14 cellular contexts compared by ENCODE assay signal in the genomic region with DNA sequence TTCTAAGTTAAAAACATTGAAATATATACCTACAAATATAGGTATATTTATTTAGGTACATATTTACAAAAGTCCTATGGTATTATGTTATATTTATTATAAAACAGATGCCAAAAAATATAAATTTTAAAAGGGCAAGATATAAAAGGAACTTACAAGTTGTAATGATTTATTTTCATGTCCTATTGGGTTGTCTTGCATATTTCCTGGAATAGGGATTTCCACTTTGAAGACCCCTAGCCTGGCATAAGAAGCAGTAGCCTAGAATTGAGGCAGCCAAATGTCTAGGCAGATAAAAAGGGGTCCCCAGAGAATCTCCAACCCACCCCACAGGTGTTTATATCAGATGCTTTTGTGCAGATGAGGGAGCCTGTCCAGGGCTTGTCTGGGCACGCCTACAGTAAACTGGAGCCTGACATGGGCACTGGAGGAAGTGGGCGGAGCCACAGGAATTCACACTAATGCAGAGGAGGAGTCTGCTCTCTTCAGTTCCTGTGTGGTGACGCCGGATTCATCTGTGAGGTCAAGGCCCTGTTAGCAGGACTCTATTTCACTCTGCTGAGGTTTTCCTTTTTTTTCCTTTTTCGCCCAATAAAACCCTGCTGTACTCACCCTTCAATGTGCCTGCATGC.
DNase-seq lines count a peak whose midpoint lies in the region; ATAC-seq, FAIRE-seq and TF ChIP-seq lines count a peak whose summit lies in the region.
"Had no signal": no experiment of that assay in that cellular context is flagged by ENCODE, and none has a peak within 500 bp of the region (broad histone marks: within the 10 kb centered on the region; RNA-seq: fewer than 3 reads in every experiment).

No MANE protein-coding gene starts in this region.

- no peak overlapping the region for H3K9ac ChIP-seq in astrocyte (ENCODE audit: low read length)

- H3K27ac Mint-ChIP-seq in astrocyte (ENCODE audit: unreplicated experiment) (peak overlapping the region; percentile 96), type B pancreatic cell (peak overlapping the region; percentile 29)
- H3K27ac Mint-ChIP-seq: activated CD8-positive, alpha-beta memory T cell treated with anti-CD3 and anti-CD28 coated beads, Interleukin-2, amount 10 ng/mL, durations not matched to agents 7 days and 5 days had no signal

- no peak for TF ChIP-seq POLR2A in NB4 (IDR thresholded peaks at IDR 0.05; ENCODE audit: extremely low read depth, insufficient read length)

- H3K4me1 ChIP-seq in right cardiac atrium (ENCODE audit: control insufficient read depth, insufficient read depth, low read length) (no peaks in the 10 kb centered on the region), right atrium auricular region (no peaks in the 10 kb centered on the region), astrocyte (ENCODE audit: insufficient read depth, low read length) (peaks cover 10% of the 10 kb centered on the region)
- H3K4me1 ChIP-seq: BE2C had no signal

- H3K9me3 Mint-ChIP-seq in astrocyte (ENCODE audit: unreplicated experiment) = peaks cover 4% of the 10 kb centered on the region
- H3K9me3 Mint-ChIP-seq in type B pancreatic cell = peaks cover 15% of the 10 kb centered on the region
- peaks cover 10% of the 10 kb centered on the region for H3K9me3 Mint-ChIP-seq in activated T-cell treated with anti-CD3 and anti-CD28 coated beads, Interleukin-2, amount 50 U/mL, for 4 hours

- DNase-seq in right cardiac atrium = peak in 2 of 3 donors; percentile 10 to 21
- no peak for DNase-seq in right atrium auricular region (ENCODE audit: low spot score)
- peak; percentile 12 for DNase-seq in NB4 (ENCODE audit: low read depth)
- DNase-seq in astrocyte (ENCODE audit: low read depth) = peak; percentile 34
- no peak for DNase-seq in type B pancreatic cell (ENCODE audit: extremely low spot score, unreplicated experiment)
- no peak for DNase-seq in activated T-cell treated with anti-CD3 and anti-CD28 coated beads, Interleukin-2, amount 50 U/mL, for 4 hours
- DNase-seq in SK-N-DZ (ENCODE audit: low spot score) = no peak
- DNase-seq: activated CD8-positive, alpha-beta memory T cell treated with anti-CD3 and anti-CD28 coated beads, Interleukin-2, amount 10 ng/mL, durations not matched to agents 7 days and 5 days; BE2C; effector memory CD4-positive, alpha-beta T cell; midbrain; NCI-H446 treated with DMSO at 0.1 percent for 48 hours; SW 1271 had no signal

- no peak for TF ChIP-seq CTCF in right atrium auricular region (IDR thresholded peaks at IDR 0.05)
- TF ChIP-seq CTCF in NB4 (IDR thresholded peaks at IDR 0.05; ENCODE audit: low read depth, low read length) = no peak
- no peak for TF ChIP-seq CTCF in astrocyte (IDR thresholded peaks at IDR 0.05; ENCODE audit: insufficient read depth, low read depth, low read length)
- no peak for TF ChIP-seq CTCF in type B pancreatic cell (conservative IDR thresholded peaks at IDR 0.05)

- H3K4me2 ChIP-seq in astrocyte (ENCODE audit: low read length) = no peak overlapping the region

- no peaks in the 10 kb centered on the region for H3K9me3 ChIP-seq in right cardiac atrium (ENCODE audit: control insufficient read depth, low read length)
- H3K9me3 ChIP-seq in right atrium auricular region = no peaks in the 10 kb centered on the region
- no peaks in the 10 kb centered on the region for H3K9me3 ChIP-seq in astrocyte (ENCODE audit: insufficient read depth, low read depth, low read length)
- H3K9me3 ChIP-seq: BE2C had no signal

- FAIRE-seq in astrocyte (lab: Jason Lieb, UNC) = no peak

- ATAC-seq in right cardiac atrium = no peak
- no peak for ATAC-seq in GM21737 (IDR thresholded peaks at IDR 0.05; ENCODE audit: unreplicated experiment)
- no peak for ATAC-seq in activated T-cell treated with anti-CD3 and anti-CD28 coated beads, Interleukin-2, amount 50 U/mL, for 4 hours
- ATAC-seq: activated CD8-positive, alpha-beta memory T cell treated with anti-CD3 and anti-CD28 coated beads, Interleukin-2, amount 10 ng/mL, durations not matched to agents 7 days and 5 days had no signal

- H3K4me3 ChIP-seq in right cardiac atrium (ENCODE audit: low read length) (no peak overlapping the region), right atrium auricular region (no peak overlapping the region), NB4 (ENCODE audit: low read depth, low read length) (no peak overlapping the region), astrocyte (ENCODE audit: insufficient read depth, low read depth, low read length) (no peak overlapping the region)

- no peaks in the 10 kb centered on the region for H3K36me3 Mint-ChIP-seq in astrocyte (ENCODE audit: low read depth, unreplicated experiment)
- H3K36me3 Mint-ChIP-seq in type B pancreatic cell = no peaks in the 10 kb centered on the region
- H3K36me3 Mint-ChIP-seq in activated T-cell treated with anti-CD3 and anti-CD28 coated beads, Interleukin-2, amount 50 U/mL, for 4 hours (ENCODE audit: insufficient read depth) = no peaks in the 10 kb centered on the region
- H3K36me3 Mint-ChIP-seq: activated CD8-positive, alpha-beta memory T cell treated with anti-CD3 and anti-CD28 coated beads, Interleukin-2, amount 10 ng/mL, durations not matched to agents 7 days and 5 days had no signal

- WGBS in right cardiac atrium = 87% methylated on average over 5 of the region's 5 CpGs

- H3K79me2 ChIP-seq in astrocyte (ENCODE audit: insufficient read depth, low read length) = no peaks in the 10 kb centered on the region

- peaks cover 20% of the 10 kb centered on the region for H3K4me1 Mint-ChIP-seq in astrocyte (ENCODE audit: low read depth, unreplicated experiment)
- peaks cover 14% of the 10 kb centered on the region for H3K4me1 Mint-ChIP-seq in type B pancreatic cell (ENCODE audit: unreplicated experiment)
- H3K4me1 Mint-ChIP-seq in activated T-cell treated with anti-CD3 and anti-CD28 coated beads, Interleukin-2, amount 50 U/mL, for 4 hours (ENCODE audit: low read depth) = no peaks in the 10 kb centered on the region
- H3K4me1 Mint-ChIP-seq: activated CD8-positive, alpha-beta memory T cell treated with anti-CD3 and anti-CD28 coated beads, Interleukin-2, amount 10 ng/mL, durations not matched to agents 7 days and 5 days had no signal

- H3K4me3 Mint-ChIP-seq in astrocyte (ENCODE audit: unreplicated experiment) (no peak overlapping the region), type B pancreatic cell (no peak overlapping the region)
- H3K4me3 Mint-ChIP-seq in activated T-cell treated with anti-CD3 and anti-CD28 coated beads, Interleukin-2, amount 50 U/mL, for 4 hours = no peak overlapping the region
- H3K4me3 Mint-ChIP-seq: activated CD8-positive, alpha-beta memory T cell treated with anti-CD3 and anti-CD28 coated beads, Interleukin-2, amount 10 ng/mL, durations not matched to agents 7 days and 5 days had no signal

- no peak overlapping the region for H2AFZ ChIP-seq in astrocyte (ENCODE audit: low read depth, low read length)

- H3K36me3 ChIP-seq in right atrium auricular region (no peaks in the 10 kb centered on the region), astrocyte (ENCODE audit: insufficient read depth, low read length) (no peaks in the 10 kb centered on the region)
- H3K36me3 ChIP-seq: BE2C had no signal

- H3K27ac ChIP-seq in right cardiac atrium (ENCODE audit: low read length) (no peak overlapping the region), right atrium auricular region (no peak overlapping the region), astrocyte (ENCODE audit: low read depth, low read length) (no peak overlapping the region)

- H4K20me1 ChIP-seq in astrocyte (ENCODE audit: insufficient read depth, low read length) = no peaks in the 10 kb centered on the region

- H3K27me3 Mint-ChIP-seq in astrocyte (ENCODE audit: low read depth, unreplicated experiment) (no peaks in the 10 kb centered on the region), type B pancreatic cell (no peaks in the 10 kb centered on the region)
- H3K27me3 Mint-ChIP-seq in activated T-cell treated with anti-CD3 and anti-CD28 coated beads, Interleukin-2, amount 50 U/mL, for 4 hours (ENCODE audit: low read depth) = no peaks in the 10 kb centered on the region
- H3K27me3 Mint-ChIP-seq: activated CD8-positive, alpha-beta memory T cell treated with anti-CD3 and anti-CD28 coated beads, Interleukin-2, amount 10 ng/mL, durations not matched to agents 7 days and 5 days had no signal

- H3K27me3 ChIP-seq in right cardiac atrium (ENCODE audit: control insufficient read depth, insufficient read depth) = no peaks in the 10 kb centered on the region
- no peaks in the 10 kb centered on the region for H3K27me3 ChIP-seq in right atrium auricular region
- H3K27me3 ChIP-seq in astrocyte (ENCODE audit: insufficient read depth, low read length) = no peaks in the 10 kb centered on the region
- H3K27me3 ChIP-seq: BE2C had no signal

- intact Hi-C loops in right cardiac atrium (cut with DNase I) = no loop called here

Comparison
In these comparisons a context has a peak if more than half of its experiments do, and no peak if none do; other contexts are left out.
1. DNase-seq: peak in right cardiac atrium (2 of 3), NB4 (single experiment) and astrocyte (single experiment); none in right atrium auricular region (single experiment), type B pancreatic cell (single experiment), activated T-cell treated with anti-CD3 and anti-CD28 coated beads, Interleukin-2, amount 50 U/mL, for 4 hours (single experiment) and SK-N-DZ (single experiment).